In the genomic region with DNA sequence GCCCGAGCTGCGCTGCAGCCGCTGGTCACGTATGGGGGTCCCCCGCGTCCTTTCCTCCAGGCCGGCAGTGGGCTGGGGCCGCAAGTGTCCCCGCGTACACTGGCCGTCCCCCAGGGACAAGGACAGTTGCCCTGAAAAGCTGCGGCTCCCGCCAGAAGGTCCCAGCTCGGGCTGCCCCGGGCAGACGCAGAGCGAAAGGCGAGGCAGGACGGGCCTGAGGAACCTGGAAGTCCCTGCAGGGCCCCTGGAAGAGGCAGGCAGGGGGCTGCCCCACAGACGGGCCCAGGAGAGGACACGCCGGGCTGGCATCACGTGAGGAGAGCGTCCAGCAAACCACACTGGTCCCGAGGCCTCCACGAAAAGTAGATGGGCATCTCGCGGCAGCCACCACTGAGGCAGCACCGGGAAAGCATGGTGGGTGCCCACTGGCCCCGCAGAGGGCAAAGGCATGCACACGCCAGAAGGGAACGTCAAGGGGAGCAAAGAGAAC, we compare ENCODE assay signal across 9 cellular contexts. TPM values are rescaled to one million over a fixed set of nuclear protein-coding genes. Genes with fewer than 3 reads are reported as not detected.
A peak's percentile ranks its signal among the peaks of the same experiment; 100 is the strongest.
DNase-seq lines count a peak whose midpoint lies in the region; ATAC-seq and TF ChIP-seq lines count a peak whose summit lies in the region.
"Had no signal": no experiment of that assay in that cellular context is flagged by ENCODE, and none has a peak within 500 bp of the region (broad histone marks: within the 10 kb centered on the region; RNA-seq: fewer than 3 reads in every experiment).

No MANE protein-coding gene starts in this region.

- no peak overlapping the region for H2BK5ac ChIP-seq in trophoblast cell (ENCODE audit: low read depth, low read length, poor library complexity)

- H4K12ac ChIP-seq in trophoblast cell (ENCODE audit: low read depth, low read length) = no peak overlapping the region

- intact Hi-C loops in CD4-positive, alpha-beta T cell (cut with DNase I, micrococcal nuclease) = loop anchor here in 1 of 2 experiments (2.0 kb wide), 1 partner anchor 135 kb away; no protein-coding TSS in a partner anchor
- intact Hi-C loops in PC-9 (cut with micrococcal nuclease; ENCODE audit: unreplicated experiment) = no loop called here
- intact Hi-C loops in left cardiac atrium (cut with DNase I) = loop anchor here in 1 of 2 donors (5.0 kb wide), 1 partner anchor 132 kb away; no protein-coding TSS in a partner anchor

- H3K4me3 Mint-ChIP-seq in CD4-positive, alpha-beta T cell = peak overlapping the region; percentile 65

- no peak for ATAC-seq in CD4-positive, alpha-beta T cell (ENCODE audit: poor library complexity)
- ATAC-seq in left cardiac atrium (no peak), HG02840 (IDR thresholded peaks at IDR 0.05; ENCODE audit: low FRiP score, unreplicated experiment) (no peak), GM18519 (IDR thresholded peaks at IDR 0.05; ENCODE audit: low FRiP score, unreplicated experiment) (no peak), HG03378 (IDR thresholded peaks at IDR 0.05; ENCODE audit: unreplicated experiment) (no peak)

- H2BK12ac ChIP-seq in trophoblast cell (ENCODE audit: low read length) = no peak overlapping the region

- H3K4me1 Mint-ChIP-seq in CD4-positive, alpha-beta T cell (ENCODE audit: low read depth) = peaks cover 24% of the 10 kb centered on the region

- H3K79me2 ChIP-seq in PC-9 (ENCODE audit: low read depth) (no peaks in the 10 kb centered on the region), trophoblast cell (ENCODE audit: control insufficient read depth, insufficient read depth, low read length, poor library complexity) (no peaks in the 10 kb centered on the region)

- no peak overlapping the region for H3K9ac ChIP-seq in trophoblast cell (ENCODE audit: low read length)

- H3F3A ChIP-seq in PC-9 (ENCODE audit: insufficient read depth, low read depth) = peaks cover 19% of the 10 kb centered on the region; the same call in 1 of the 2 replicates

- no peaks in the 10 kb centered on the region for H3K79me1 ChIP-seq in trophoblast cell (ENCODE audit: low read length)

- H3K36me3 Mint-ChIP-seq in CD4-positive, alpha-beta T cell (ENCODE audit: low read depth) = no peaks in the 10 kb centered on the region

- no peak overlapping the region for H2AFZ ChIP-seq in PC-9
- no peak overlapping the region for H2AFZ ChIP-seq in trophoblast cell (ENCODE audit: insufficient read depth, low read length, poor library complexity)

- no peak overlapping the region for H2BK120ac ChIP-seq in trophoblast cell (ENCODE audit: insufficient read depth, low read length, poor library complexity)

- POLR2A ChIA-PET in CD4-positive, alpha-beta T cell (lab: Charles Lee) = no interaction called here
- POLR2A ChIA-PET in PC-9 (lab: Charles Lee; ENCODE audit: unreplicated experiment) = no interaction called here

- H3K23ac ChIP-seq in trophoblast cell (ENCODE audit: low read length) = no peak overlapping the region

- H3K27ac Mint-ChIP-seq in CD4-positive, alpha-beta T cell = no peak overlapping the region

- H4K20me1 ChIP-seq in PC-9 (ENCODE audit: insufficient read depth) = no peaks in the 10 kb centered on the region

- H3K4ac ChIP-seq in trophoblast cell (ENCODE audit: low read depth, low read length) = no peak overlapping the region

- H3K27me3 Mint-ChIP-seq in CD4-positive, alpha-beta T cell = peaks cover 32% of the 10 kb centered on the region

- no peak overlapping the region for H3K4me3 ChIP-seq in PC-9
- H3K4me3 ChIP-seq in trophoblast cell (ENCODE audit: low read depth, low read length) = no peak overlapping the region

- peaks cover 45% of the 10 kb centered on the region for H3K27me3 ChIP-seq in CD4-positive, alpha-beta T cell (ENCODE audit: control insufficient read depth, insufficient read depth, low read length)
- peaks cover 72% of the 10 kb centered on the region for H3K27me3 ChIP-seq in PC-9 (ENCODE audit: insufficient read depth, low read depth)
- peaks cover 31% of the 10 kb centered on the region for H3K27me3 ChIP-seq in trophoblast cell (ENCODE audit: insufficient read depth, low read length)

- H3K4me2 ChIP-seq in PC-9 (peak overlapping the region; percentile 54; the same call in 1 of the 2 replicates), trophoblast cell (ENCODE audit: low read length) (peak overlapping the region; percentile 63)

- no peak overlapping the region for H3K18ac ChIP-seq in trophoblast cell (ENCODE audit: low read length)

- H3K9me3 ChIP-seq in CD4-positive, alpha-beta T cell (ENCODE audit: control insufficient read depth, low read length) = no peaks in the 10 kb centered on the region
- H3K9me3 ChIP-seq in PC-9 (ENCODE audit: insufficient read depth, low read depth) (no peaks in the 10 kb centered on the region), trophoblast cell (ENCODE audit: insufficient read depth, low read depth, low read length) (no peaks in the 10 kb centered on the region)

- H3K9me3 Mint-ChIP-seq in CD4-positive, alpha-beta T cell = no peaks in the 10 kb centered on the region

- peak in 1 of 10 experiments; percentile 29 for DNase-seq in CD4-positive, alpha-beta T cell
- DNase-seq in PC-9 = no peak
- peak; percentile 36 for DNase-seq in left cardiac atrium
- DNase-seq in trophoblast cell = no peak
- no peak for DNase-seq in DMS53 treated with DMSO at 0.1 percent for 48 hours (lab: John Stamatoyannopoulos, UW; ENCODE audit: unreplicated experiment)
- DNase-seq: NCI-H1092 treated with DMSO at 0.1 percent for 48 hours had no signal

- no CpG with 5 or more reads among the region's 32 CpGs for WGBS in trophoblast cell (ENCODE audit: extremely low coverage, insufficient coverage, insufficient read length)

- no peaks in the 10 kb centered on the region for H3K36me3 ChIP-seq in PC-9 (ENCODE audit: low read depth)
- no peaks in the 10 kb centered on the region for H3K36me3 ChIP-seq in trophoblast cell (ENCODE audit: control insufficient read depth in 1 of 2, insufficient read depth in 2 of 2, low read length in 2 of 2)

- no peak overlapping the region for H4K8ac ChIP-seq in trophoblast cell (ENCODE audit: low read depth, low read length)

- H3K27ac ChIP-seq in CD4-positive, alpha-beta T cell (ENCODE audit: low read depth, low read length) = no peak overlapping the region
- no peak overlapping the region for H3K27ac ChIP-seq in PC-9
- no peak overlapping the region for H3K27ac ChIP-seq in trophoblast cell (ENCODE audit: low read depth, low read length)

- H3K9me2 ChIP-seq in PC-9 (ENCODE audit: insufficient read depth) = no peaks in the 10 kb centered on the region

- BruUV-seq in PC-9 (replicated peaks; lab: Mats Ljungman, UMichigan) = no TSS peak

- H3K4me1 ChIP-seq in PC-9 (replicated peaks; ENCODE audit: insufficient read depth) = peaks cover 4% of the 10 kb centered on the region; the same call in 1 of the 2 replicates
- H3K4me1 ChIP-seq in trophoblast cell (ENCODE audit: control insufficient read depth in 1 of 2, insufficient read depth in 2 of 2, low read length in 2 of 2) = peaks cover 5 to 16% of the 10 kb centered on the region in 2 experiments

- peak overlapping the region; percentile 17 for H3K14ac ChIP-seq in trophoblast cell (ENCODE audit: low read length)

- no peak overlapping the region for H2AK5ac ChIP-seq in trophoblast cell (ENCODE audit: low read length)

- no peak for TF ChIP-seq CTCF in CD4-positive, alpha-beta T cell (IDR thresholded peaks at IDR 0.05)
- TF ChIP-seq CTCF in PC-9 (conservative IDR thresholded peaks at IDR 0.05) = no peak

- CTCF ChIA-PET in CD4-positive, alpha-beta T cell (lab: Charles Lee) = no interaction called here
- CTCF ChIA-PET in PC-9 (lab: Charles Lee) = interaction anchor here (0.5 to 0.9 kb wide), 3 partner anchors 14 to 138 kb away, joined by 3 to 7 read pairs (median 5); no protein-coding TSS in a partner anchor

- no peak overlapping the region for H4K91ac ChIP-seq in trophoblast cell (ENCODE audit: low read depth, low read length)

RNA-seq across cellular contexts. Expression of gene NKD2, which starts 3.2 kb away (rescaled TPM):
- under 1 TPM; 0.17 to 0.30 TPM for total RNA-seq in CD4-positive, alpha-beta T cell
- total RNA-seq in PC-9 (2021) = 0.57 and 2.6 TPM in 2 replicates
- total RNA-seq in left cardiac atrium = 10 to 100 TPM in 1 of 2 donors, 1 to 10 TPM in 1; 4.4 to 10.4 TPM
- polyA plus RNA-seq in trophoblast cell (2013) = 6.0 and 6.6 TPM in 2 replicates
